Comparison of ENCODE assay signal across 8 cellular contexts in the genomic region with DNA sequence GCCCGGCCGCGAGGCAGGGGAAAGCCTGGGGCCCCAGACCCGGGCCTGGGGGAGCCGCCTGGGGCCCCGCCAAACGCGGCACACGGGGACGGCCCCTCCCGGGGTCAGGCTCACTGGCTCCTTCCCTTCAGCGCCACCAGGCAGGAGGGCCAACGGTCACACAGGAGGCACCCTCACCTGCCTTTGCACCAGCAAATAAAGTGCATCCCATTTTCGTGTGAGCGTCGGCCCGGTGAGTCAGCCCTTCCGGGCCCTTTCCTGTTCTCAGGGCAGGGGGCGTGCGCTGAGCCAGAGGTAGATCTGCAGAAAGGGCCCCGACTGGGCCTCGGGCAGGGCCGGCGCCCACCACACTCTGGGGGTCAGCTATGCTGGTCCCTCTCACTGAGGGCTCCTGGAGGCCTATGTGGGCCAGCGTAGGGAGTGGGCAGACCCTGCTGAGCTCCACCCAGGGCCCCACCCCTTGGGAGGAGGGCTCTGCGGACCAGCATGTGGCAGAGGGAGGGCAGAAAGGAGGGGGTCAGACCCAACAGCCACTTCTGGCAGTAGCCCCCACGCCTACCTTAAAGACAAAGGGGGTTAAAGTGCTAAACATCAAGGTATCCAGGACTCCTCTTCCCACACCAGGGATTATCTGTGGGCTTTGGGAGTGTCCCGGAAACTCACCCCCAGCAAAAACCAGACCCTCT. TPM values are rescaled to one million over a fixed set of nuclear protein-coding genes. Genes with fewer than 3 reads are reported as not detected.
DNase-seq lines count a peak whose midpoint lies in the region; ATAC-seq and TF ChIP-seq lines count a peak whose summit lies in the region.

No MANE protein-coding gene starts in this region.

- H3K9me3 Mint-ChIP-seq in endodermal cell = no peaks in the 10 kb centered on the region
- no peaks in the 10 kb centered on the region for H3K9me3 Mint-ChIP-seq in stimulated activated naive B cell treated with anti-CD40 and anti-IgM and Interleukin-4, amounts not matched to agents 10 μg/mL and 1 μg/mL and 100 μg/mL, for 72 hours

- H3K4me1 ChIP-seq in endodermal cell (ENCODE audit: control insufficient read depth, insufficient read depth, low read length) (peaks cover 15% of the 10 kb centered on the region), mesodermal cell (ENCODE audit: control insufficient read depth, insufficient read depth, low read length, poor library complexity, severe bottlenecking) (peaks cover 25% of the 10 kb centered on the region)

- peak; percentile 55 for TF ChIP-seq CTCF in endodermal cell (conservative IDR thresholded peaks at IDR 0.05)

- peaks cover 14% of the 10 kb centered on the region for H3K36me3 Mint-ChIP-seq in endodermal cell (ENCODE audit: low read depth)
- H3K36me3 Mint-ChIP-seq in stimulated activated naive B cell treated with anti-CD40 and anti-IgM and Interleukin-4, amounts not matched to agents 10 μg/mL and 1 μg/mL and 100 μg/mL, for 72 hours = peaks cover 13 to 22% of the 10 kb centered on the region in 2 donors

- peak overlapping the region; percentile 71 for H3K4me3 Mint-ChIP-seq in endodermal cell
- peak overlapping the region; percentile 82 to 92 for H3K4me3 Mint-ChIP-seq in stimulated activated naive B cell treated with anti-CD40 and anti-IgM and Interleukin-4, amounts not matched to agents 10 μg/mL and 1 μg/mL and 100 μg/mL, for 72 hours

- peak; percentile 25 for ATAC-seq in HG02885 (IDR thresholded peaks at IDR 0.05; ENCODE audit: poor library complexity, unreplicated experiment)
- peak; percentile 41 for ATAC-seq in stimulated activated naive B cell treated with anti-CD40 and anti-IgM and Interleukin-4, amounts not matched to agents 10 μg/mL and 1 μg/mL and 100 μg/mL, for 72 hours (replicated peaks)

- H3K4me3 ChIP-seq in endodermal cell (ENCODE audit: low read length) = peak overlapping the region; percentile 75
- peak overlapping the region; percentile 92 for H3K4me3 ChIP-seq in mesodermal cell (ENCODE audit: extremely low read depth, insufficient read depth, low read length, poor library complexity, severe bottlenecking)

- peak overlapping the region; percentile 49 for H3K9ac ChIP-seq in endodermal cell (ENCODE audit: extremely low read depth, low read length, poor library complexity, severe bottlenecking)

- H3K9me3 ChIP-seq in endodermal cell (ENCODE audit: control insufficient read depth, low read length) = no peaks in the 10 kb centered on the region
- H3K9me3 ChIP-seq in mesodermal cell (ENCODE audit: control insufficient read depth, low read length) = no peaks in the 10 kb centered on the region

- DNase-seq in EH (ENCODE audit: low read depth) (peak; percentile 67), NCI-H526 treated with DMSO at 0.1 percent for 48 hours (lab: John Stamatoyannopoulos, UW) (peak; percentile 89), endodermal cell (peak; percentile 93), NCI-H524 treated with DMSO at 0.1 percent for 48 hours (lab: John Stamatoyannopoulos, UW) (no peak)
- peak; percentile 90 for DNase-seq in activated CD8-positive, alpha-beta memory T cell treated with anti-CD3 and anti-CD28 coated beads for 24 hours
- no peak for DNase-seq in stimulated activated naive B cell treated with anti-CD40 and anti-IgM and Interleukin-4, amounts not matched to agents 10 μg/mL and 1 μg/mL and 100 μg/mL, for 72 hours

- no peaks in the 10 kb centered on the region for H3K27me3 Mint-ChIP-seq in endodermal cell (ENCODE audit: insufficient read depth)
- no peaks in the 10 kb centered on the region for H3K27me3 Mint-ChIP-seq in stimulated activated naive B cell treated with anti-CD40 and anti-IgM and Interleukin-4, amounts not matched to agents 10 μg/mL and 1 μg/mL and 100 μg/mL, for 72 hours

- H3K27me3 ChIP-seq in endodermal cell (ENCODE audit: control insufficient read depth, insufficient read depth, low read length, poor library complexity, severe bottlenecking) = no peaks in the 10 kb centered on the region

- peak overlapping the region; percentile 83 for H3K27ac Mint-ChIP-seq in endodermal cell
- peak overlapping the region; percentile 87 for H3K27ac Mint-ChIP-seq in stimulated activated naive B cell treated with anti-CD40 and anti-IgM and Interleukin-4, amounts not matched to agents 10 μg/mL and 1 μg/mL and 100 μg/mL, for 72 hours

- H3K36me3 ChIP-seq in endodermal cell (ENCODE audit: control insufficient read depth, insufficient read depth, low read length) (peaks cover 6% of the 10 kb centered on the region), mesodermal cell (ENCODE audit: control insufficient read depth, insufficient read depth, low read length) (peaks cover 33% of the 10 kb centered on the region)

- WGBS in endodermal cell (ENCODE audit: insufficient coverage in 1 of 2, insufficient read length in 1 of 2), 2 experiments = 7 to 8% methylated on average over 21 to 28 of the region's 28 CpGs
- 4 to 6% methylated on average over 18 to 25 of the region's 28 CpGs for WGBS in mesodermal cell (ENCODE audit: insufficient coverage in 2 of 2), 2 experiments

- peaks cover 29% of the 10 kb centered on the region for H3K4me1 Mint-ChIP-seq in endodermal cell
- peaks cover 30 to 45% of the 10 kb centered on the region in 2 donors for H3K4me1 Mint-ChIP-seq in stimulated activated naive B cell treated with anti-CD40 and anti-IgM and Interleukin-4, amounts not matched to agents 10 μg/mL and 1 μg/mL and 100 μg/mL, for 72 hours

- no peak overlapping the region for H3K27ac ChIP-seq in endodermal cell (ENCODE audit: low read depth, low read length)
- H3K27ac ChIP-seq in mesodermal cell (ENCODE audit: low read depth, low read length, severe bottlenecking) = peak overlapping the region; percentile 79

RNA-seq across cellular contexts. Expression of gene UCKL1, which starts 0.9 kb away (rescaled TPM):
- total RNA-seq in endodermal cell = 10 to 100 TPM; 36.5 to 47.8 TPM
- polyA plus RNA-seq in endodermal cell (2013, experiment 1 of 2) = 41.0 TPM
- 37.5 TPM for polyA plus RNA-seq in endodermal cell (2013, experiment 2 of 2)
- 41.4 TPM for polyA plus RNA-seq in mesodermal cell (2013, experiment 1 of 2)
- polyA plus RNA-seq in mesodermal cell (2013, experiment 2 of 2) = 42.0 TPM

RNA-seq across cellular contexts. Expression of gene ZNF512B, which starts 12.6 kb away (rescaled TPM):
- 10 to 100 TPM; 23.7 to 26.8 TPM for total RNA-seq in endodermal cell
- polyA plus RNA-seq in endodermal cell (2013, experiment 1 of 2) = 14.3 TPM
- 11.6 TPM for polyA plus RNA-seq in endodermal cell (2013, experiment 2 of 2)
- 10.9 TPM for polyA plus RNA-seq in mesodermal cell (2013, experiment 1 of 2)
- 9.1 TPM for polyA plus RNA-seq in mesodermal cell (2013, experiment 2 of 2)

RNA-seq across cellular contexts. Expression of gene SAMD10, which starts 22.3 kb away (rescaled TPM):
- total RNA-seq in endodermal cell = 1 to 10 TPM; 5.6 to 6.0 TPM
- polyA plus RNA-seq in endodermal cell (2013, experiment 1 of 2) = 7.2 TPM
- polyA plus RNA-seq in endodermal cell (2013, experiment 2 of 2) = 7.0 TPM
- 3.8 TPM for polyA plus RNA-seq in mesodermal cell (2013, experiment 1 of 2)
- 1.9 TPM for polyA plus RNA-seq in mesodermal cell (2013, experiment 2 of 2)

RNA-seq across cellular contexts. Expression of gene PRPF6, which starts 23.8 kb away (rescaled TPM):
- 10 to 100 TPM; 73.3 to 73.9 TPM for total RNA-seq in endodermal cell
- polyA plus RNA-seq in endodermal cell (2013, experiment 1 of 2) = 58.8 TPM
- 53.3 TPM for polyA plus RNA-seq in endodermal cell (2013, experiment 2 of 2)
- 52.0 TPM for polyA plus RNA-seq in mesodermal cell (2013, experiment 1 of 2)
- polyA plus RNA-seq in mesodermal cell (2013, experiment 2 of 2) = 45.7 TPM

Comparison
In these comparisons a context has a peak if more than half of its experiments do, and no peak if none do; other contexts are left out.
1. DNase-seq: peak in EH (single experiment), NCI-H526 treated with DMSO at 0.1 percent for 48 hours (single experiment), activated CD8-positive, alpha-beta memory T cell treated with anti-CD3 and anti-CD28 coated beads for 24 hours (single experiment) and endodermal cell (single experiment); none in stimulated activated naive B cell treated with anti-CD40 and anti-IgM and Interleukin-4, amounts not matched to agents 10 μg/mL and 1 μg/mL and 100 μg/mL, for 72 hours (single experiment) and NCI-H524 treated with DMSO at 0.1 percent for 48 hours (single experiment).